16 cellular contexts compared by ENCODE assay signal in the genomic region with DNA sequence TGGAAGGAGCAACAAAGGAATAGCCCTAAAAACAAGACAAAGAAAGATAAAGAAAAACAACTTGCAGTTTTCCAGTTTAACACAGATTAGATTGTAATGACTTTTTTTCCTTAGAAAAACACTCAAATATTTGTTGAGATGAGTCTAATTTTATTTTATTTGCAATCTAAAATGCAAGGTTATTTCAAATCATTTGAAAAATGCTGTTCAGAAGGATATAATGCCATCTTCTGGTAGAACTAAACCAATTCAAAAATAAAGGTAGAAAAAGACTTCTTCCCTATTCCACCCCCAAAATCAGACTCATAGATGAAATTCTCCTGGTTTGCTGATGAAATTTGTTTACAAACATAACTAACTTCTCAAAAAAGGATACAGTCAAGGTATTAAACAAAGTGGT.
DNase-seq lines count a peak whose midpoint lies in the region; ATAC-seq and TF ChIP-seq lines count a peak whose summit lies in the region.
"Had no signal": no experiment of that assay in that cellular context is flagged by ENCODE, and none has a peak within 500 bp of the region (broad histone marks: within the 10 kb centered on the region; RNA-seq: fewer than 3 reads in every experiment).

No MANE protein-coding gene starts in this region.

- no peak overlapping the region for H2AFZ ChIP-seq in smooth muscle cell (ENCODE audit: low read depth)

- no peak overlapping the region for H3K9ac ChIP-seq in smooth muscle cell (ENCODE audit: low read depth)
- H3K9ac ChIP-seq: KMS-11 had no signal

- H3K79me2 ChIP-seq in smooth muscle cell (ENCODE audit: low read depth) = no peaks in the 10 kb centered on the region

- DNase-seq in NCI-H2227 treated with DMSO at 0.1 percent for 48 hours (lab: John Stamatoyannopoulos, UW) = peak; percentile 4
- no peak for DNase-seq in NCI-H2227 (lab: John Stamatoyannopoulos, UW; ENCODE audit: unreplicated experiment)
- no peak for DNase-seq in SJCRH30
- peak; percentile 5 for DNase-seq in fibroblast of villous mesenchyme (ENCODE audit: low read depth)
- no peak for DNase-seq in retinal pigment epithelial cell (ENCODE audit: low read depth)
- DNase-seq in smooth muscle cell (lab: John Stamatoyannopoulos, UW; ENCODE audit: unreplicated experiment) = no peak
- no peak for DNase-seq in glutamatergic neuron
- DNase-seq: cerebellar nuclear complex, DMS153, mesenchymal stem cell, NCI-H446 treated with DMSO at 0.1 percent for 48 hours had no signal

- no peak overlapping the region for H3K4me3 Mint-ChIP-seq in glutamatergic neuron (ENCODE audit: unreplicated experiment)

- TF ChIP-seq CTCF in fibroblast of villous mesenchyme (IDR thresholded peaks at IDR 0.05; ENCODE audit: insufficient read depth, low read depth, low read length) (peak; percentile 16), retinal pigment epithelial cell (conservative IDR thresholded peaks at IDR 0.05; ENCODE audit: low read depth, low read length) (peak; percentile 7), smooth muscle cell (IDR thresholded peaks at IDR 0.05; ENCODE audit: borderline replicate concordance, insufficient read depth, poor library complexity, severe bottlenecking) (no peak), glutamatergic neuron (IDR thresholded peaks at IDR 0.05; ENCODE audit: partially characterized antibody, unreplicated experiment) (no peak)

- ATAC-seq in HG03457 (IDR thresholded peaks at IDR 0.05; ENCODE audit: unreplicated experiment) = no peak

- no peaks in the 10 kb centered on the region for H3K9me3 ChIP-seq in SJCRH30 (replicated peaks)
- no peaks in the 10 kb centered on the region for H3K9me3 ChIP-seq in smooth muscle cell (replicated peaks; ENCODE audit: low read depth)
- H3K9me3 ChIP-seq: prostate gland, SJSA1, suprapubic skin had no signal

- H3K36me3 ChIP-seq in SJCRH30 (no peaks in the 10 kb centered on the region), smooth muscle cell (ENCODE audit: low read depth) (no peaks in the 10 kb centered on the region)
- H3K36me3 ChIP-seq: prostate gland, SJSA1 had no signal

- no peak overlapping the region for H3K4me2 ChIP-seq in smooth muscle cell
- H3K4me2 ChIP-seq: KMS-11 had no signal

- no peaks in the 10 kb centered on the region for H3F3A ChIP-seq in smooth muscle cell (ENCODE audit: low read depth)

- H3K27me3 ChIP-seq in SJCRH30 (no peaks in the 10 kb centered on the region), smooth muscle cell (ENCODE audit: low read depth) (no peaks in the 10 kb centered on the region)
- H3K27me3 ChIP-seq: SJSA1, suprapubic skin had no signal

- H4K20me1 ChIP-seq in smooth muscle cell (ENCODE audit: low read depth) = no peaks in the 10 kb centered on the region

- H3K4me3 ChIP-seq in SJCRH30 = no peak overlapping the region
- H3K4me3 ChIP-seq in fibroblast of villous mesenchyme (ENCODE audit: low read depth, low read length) = no peak overlapping the region
- no peak overlapping the region for H3K4me3 ChIP-seq in retinal pigment epithelial cell (ENCODE audit: low read length)
- H3K4me3 ChIP-seq in smooth muscle cell = no peak overlapping the region
- H3K4me3 ChIP-seq: prostate gland, SJSA1, suprapubic skin had no signal

- no peaks in the 10 kb centered on the region for H3K36me3 Mint-ChIP-seq in glutamatergic neuron (ENCODE audit: unreplicated experiment)

- H3K27ac ChIP-seq in SJCRH30 = 0 out of 2 replicates have a peak overlapping the region, but pooled peaks have one; percentile 12
- no peak overlapping the region for H3K27ac ChIP-seq in smooth muscle cell (ENCODE audit: low read depth)
- H3K27ac ChIP-seq: KMS-11, prostate gland, SJSA1, suprapubic skin had no signal

- H3K27me3 Mint-ChIP-seq in glutamatergic neuron (ENCODE audit: unreplicated experiment) = peaks cover 3% of the 10 kb centered on the region

- H3K4me1 ChIP-seq in SJCRH30 = no peaks in the 10 kb centered on the region
- no peaks in the 10 kb centered on the region for H3K4me1 ChIP-seq in smooth muscle cell (ENCODE audit: low read depth)
- H3K4me1 ChIP-seq: prostate gland, SJSA1, suprapubic skin had no signal

- no peaks in the 10 kb centered on the region for H3K9me3 Mint-ChIP-seq in glutamatergic neuron (ENCODE audit: unreplicated experiment)

- no peaks in the 10 kb centered on the region for H3K4me1 Mint-ChIP-seq in glutamatergic neuron (ENCODE audit: low read depth, unreplicated experiment)

- no peak overlapping the region for H3K27ac Mint-ChIP-seq in glutamatergic neuron (ENCODE audit: unreplicated experiment)

Comparison
In these comparisons a context has a peak if more than half of its experiments do, and no peak if none do; other contexts are left out.
1. DNase-seq: peak in NCI-H2227 treated with DMSO at 0.1 percent for 48 hours (single experiment) and fibroblast of villous mesenchyme (single experiment); none in NCI-H2227 (single experiment), SJCRH30 (0 of 2), retinal pigment epithelial cell (single experiment), smooth muscle cell (single experiment) and glutamatergic neuron (single experiment).
2. CTCF ChIP-seq: peak in fibroblast of villous mesenchyme (single experiment) and retinal pigment epithelial cell (single experiment); none in smooth muscle cell (single experiment) and glutamatergic neuron (single experiment).